Comparison of ENCODE assay signal across 21 cellular contexts in genomic region chr1:5621692-5622091, GRCh38.
DNase-seq lines count a peak whose midpoint lies in the region; ATAC-seq and TF ChIP-seq lines count a peak whose summit lies in the region.
"Had no signal": no experiment of that assay in that cellular context is flagged by ENCODE, and none has a peak within 500 bp of the region (broad histone marks: within the 10 kb centered on the region; RNA-seq: fewer than 3 reads in every experiment).

No MANE protein-coding gene starts in this region.

- peaks cover 3% of the 10 kb centered on the region for H3K27me3 Mint-ChIP-seq in activated CD8-positive, alpha-beta memory T cell treated with anti-CD3 and anti-CD28 coated beads, Interleukin-2, amount 10 ng/mL, durations not matched to agents 7 days and 5 days

- H3K27me3 ChIP-seq in mammary epithelial cell (ENCODE audit: insufficient read depth, low read length) (no peaks in the 10 kb centered on the region), vagina (no peaks in the 10 kb centered on the region), BE2C (no peaks in the 10 kb centered on the region)

- H3K27ac ChIP-seq in RWPE1 (peak overlapping the region; percentile 87), mammary epithelial cell (ENCODE audit: insufficient read depth, low read depth, low read length) (no peak overlapping the region), vagina (no peak overlapping the region)
- H3K27ac ChIP-seq: 22Rv1, C4-2B, GM23248 had no signal

- no peak overlapping the region for H3K4me2 ChIP-seq in mammary epithelial cell (ENCODE audit: insufficient read depth, low read depth, low read length)

- peak; percentile 11 for DNase-seq in activated CD8-positive, alpha-beta memory T cell treated with anti-CD3 and anti-CD28 coated beads, Interleukin-2, amount 10 ng/mL, durations not matched to agents 7 days and 5 days
- DNase-seq in activated CD8-positive, alpha-beta memory T cell treated with anti-CD3 and anti-CD28 coated beads, Interleukin-2, amount 50 U/mL, for 4 hours: no peak
- DNase-seq in RWPE1 (ENCODE audit: low spot score) (no peak), mammary epithelial cell (peak; percentile 3), vagina (ENCODE audit: extremely low spot score in 2 of 2) (peak; percentile 64 to 79), NCI-H2107 treated with DMSO at 0.1 percent for 48 hours (lab: John Stamatoyannopoulos, UW; ENCODE audit: unreplicated experiment) (no peak), NCI-H774 (lab: John Stamatoyannopoulos, UW) (no peak), BE2C (no peak)
- DNase-seq: CD4-positive, CD25-positive, alpha-beta regulatory T cell; CD8-positive, alpha-beta T cell; DMS 273 treated with DMSO at 0.1 percent for 48 hours; DMS79; EL; GDM1; HCEC 1CT had no signal

- dilution Hi-C loops in mammary epithelial cell (cut with HindIII; ENCODE audit: low sequenced_read_pairs): no loop called here

- intact Hi-C loops in mammary epithelial cell (cut with micrococcal nuclease) (loop anchor here (2.0 to 5.0 kb wide), 2 partner anchors 109 to 1711 kb away; no protein-coding TSS in a partner anchor), vagina (cut with DNase I) (no loop called here)

- 26% methylated on average over 8 of the region's 8 CpGs for WGBS in mammary epithelial cell (ENCODE audit: low coverage, missing lambda C conversion rate)

- H3K36me3 ChIP-seq in mammary epithelial cell (ENCODE audit: insufficient read depth, low read length) (no peaks in the 10 kb centered on the region), vagina (no peaks in the 10 kb centered on the region), BE2C (no peaks in the 10 kb centered on the region)

- no peak for TF ChIP-seq CTCF in RWPE1 (conservative IDR thresholded peaks at IDR 0.05; ENCODE audit: low read depth)
- no peak for TF ChIP-seq CTCF in mammary epithelial cell (conservative IDR thresholded peaks at IDR 0.05 in 1 of 2, IDR thresholded peaks at IDR 0.05 in 1 of 2; ENCODE audit: extremely low read depth in 1 of 2, insufficient read depth in 1 of 2, low read depth in 1 of 2, low read length in 2 of 2)
- TF ChIP-seq CTCF in vagina (IDR thresholded peaks at IDR 0.05): no peak
- no peak for TF ChIP-seq CTCF in BE2C (IDR thresholded peaks at IDR 0.05; ENCODE audit: low read depth, low read length)

- no peaks in the 10 kb centered on the region for H3K4me1 ChIP-seq in mammary epithelial cell (ENCODE audit: insufficient read depth, low read length)
- no peaks in the 10 kb centered on the region for H3K4me1 ChIP-seq in vagina
- H3K4me1 ChIP-seq in BE2C: no peaks in the 10 kb centered on the region
- H3K4me1 ChIP-seq: Caco-2 had no signal

- in situ Hi-C loops in mammary epithelial cell (cut with MboI; ENCODE audit: low sequenced_read_pairs in 2 of 2): no loop called here

- CTCF ChIA-PET in activated CD8-positive, alpha-beta memory T cell treated with anti-CD3 and anti-CD28 coated beads, Interleukin-2, amount 10 ng/mL, durations not matched to agents 7 days and 5 days (lab: Charles Lee): no interaction called here
- CTCF ChIA-PET in RWPE1 (lab: Yijun Ruan, JAX): interaction anchor here (0.6 kb wide), 1 partner anchor 650 kb away, joined by 3 read pairs; no protein-coding TSS in a partner anchor
- CTCF ChIA-PET in mammary epithelial cell (lab: Charles Lee; ENCODE audit: low non-redundant PET): no interaction called here

- H3K27ac Mint-ChIP-seq in activated CD8-positive, alpha-beta memory T cell treated with anti-CD3 and anti-CD28 coated beads, Interleukin-2, amount 10 ng/mL, durations not matched to agents 7 days and 5 days: no peak overlapping the region
- H3K27ac Mint-ChIP-seq: B cell; CD4-positive, CD25-positive, alpha-beta regulatory T cell; CD8-positive, alpha-beta T cell had no signal

- H3K36me3 Mint-ChIP-seq in activated CD8-positive, alpha-beta memory T cell treated with anti-CD3 and anti-CD28 coated beads, Interleukin-2, amount 10 ng/mL, durations not matched to agents 7 days and 5 days: no peaks in the 10 kb centered on the region
- H3K36me3 Mint-ChIP-seq: CD4-positive, CD25-positive, alpha-beta regulatory T cell; CD8-positive, alpha-beta T cell had no signal

- POLR2A ChIA-PET in RWPE1 (lab: Yijun Ruan, JAX; ENCODE audit: low non-redundant PET): no interaction called here

- H3K4me1 Mint-ChIP-seq in activated CD8-positive, alpha-beta memory T cell treated with anti-CD3 and anti-CD28 coated beads, Interleukin-2, amount 10 ng/mL, durations not matched to agents 7 days and 5 days: no peaks in the 10 kb centered on the region
- H3K4me1 Mint-ChIP-seq: B cell; CD4-positive, CD25-positive, alpha-beta regulatory T cell had no signal

- no peaks in the 10 kb centered on the region for H4K20me1 ChIP-seq in mammary epithelial cell (ENCODE audit: insufficient read depth, low read length)

- no peak overlapping the region for H2AFZ ChIP-seq in mammary epithelial cell (ENCODE audit: low read depth, low read length)
- H2AFZ ChIP-seq: GM23248 had no signal

- H3K4me3 Mint-ChIP-seq in activated CD8-positive, alpha-beta memory T cell treated with anti-CD3 and anti-CD28 coated beads, Interleukin-2, amount 10 ng/mL, durations not matched to agents 7 days and 5 days: no peak overlapping the region
- H3K4me3 Mint-ChIP-seq: B cell; CD4-positive, CD25-positive, alpha-beta regulatory T cell; CD8-positive, alpha-beta T cell had no signal

- no peaks in the 10 kb centered on the region for H3K9me3 Mint-ChIP-seq in activated CD8-positive, alpha-beta memory T cell treated with anti-CD3 and anti-CD28 coated beads, Interleukin-2, amount 10 ng/mL, durations not matched to agents 7 days and 5 days (ENCODE audit: low read depth)
- H3K9me3 Mint-ChIP-seq: CD8-positive, alpha-beta T cell had no signal

- H3K79me2 ChIP-seq in mammary epithelial cell (ENCODE audit: insufficient read depth, low read length): no peaks in the 10 kb centered on the region

- ATAC-seq in activated CD8-positive, alpha-beta memory T cell treated with anti-CD3 and anti-CD28 coated beads, Interleukin-2, amount 10 ng/mL, durations not matched to agents 7 days and 5 days: no peak
- ATAC-seq: CD8-positive, alpha-beta T cell; GM12878 had no signal

- no TSS peak for BruUV-seq in mammary epithelial cell (replicated peaks; lab: Mats Ljungman, UMichigan)

- no peak overlapping the region for H3K4me3 ChIP-seq in mammary epithelial cell (replicated peaks in 1 of 3; ENCODE audit: insufficient read depth in 1 of 3, low read depth in 2 of 3, low read length in 3 of 3)
- H3K4me3 ChIP-seq in vagina: no peak overlapping the region
- H3K4me3 ChIP-seq in BE2C (ENCODE audit: low read depth, low read length): no peak overlapping the region
- H3K4me3 ChIP-seq: GM12878, GM23248 had no signal

- H3K9me3 ChIP-seq in mammary epithelial cell (replicated peaks; ENCODE audit: insufficient read depth, low read length): peaks cover 3% of the 10 kb centered on the region
- H3K9me3 ChIP-seq in vagina: no peaks in the 10 kb centered on the region
- H3K9me3 ChIP-seq in BE2C: no peaks in the 10 kb centered on the region
- H3K9me3 ChIP-seq: Caco-2 had no signal

- no peak for TF ChIP-seq POLR2A in vagina (IDR thresholded peaks at IDR 0.05)

- H3K9ac ChIP-seq in mammary epithelial cell (ENCODE audit: insufficient read depth, low read length): no peak overlapping the region
- H3K9ac ChIP-seq: GM23248 had no signal

Comparison
In these comparisons a context has a peak if more than half of its experiments do, and no peak if none do; other contexts are left out.
1. DNase-seq: peak in activated CD8-positive, alpha-beta memory T cell treated with anti-CD3 and anti-CD28 coated beads, Interleukin-2, amount 10 ng/mL, durations not matched to agents 7 days and 5 days (single experiment), mammary epithelial cell (single experiment) and vagina (2 of 2); none in activated CD8-positive, alpha-beta memory T cell treated with anti-CD3 and anti-CD28 coated beads, Interleukin-2, amount 50 U/mL, for 4 hours (single experiment), RWPE1 (single experiment), NCI-H2107 treated with DMSO at 0.1 percent for 48 hours (single experiment), NCI-H774 (single experiment) and BE2C (single experiment).